Comparison of ENCODE assay signal across 9 cellular contexts in the genomic region with DNA sequence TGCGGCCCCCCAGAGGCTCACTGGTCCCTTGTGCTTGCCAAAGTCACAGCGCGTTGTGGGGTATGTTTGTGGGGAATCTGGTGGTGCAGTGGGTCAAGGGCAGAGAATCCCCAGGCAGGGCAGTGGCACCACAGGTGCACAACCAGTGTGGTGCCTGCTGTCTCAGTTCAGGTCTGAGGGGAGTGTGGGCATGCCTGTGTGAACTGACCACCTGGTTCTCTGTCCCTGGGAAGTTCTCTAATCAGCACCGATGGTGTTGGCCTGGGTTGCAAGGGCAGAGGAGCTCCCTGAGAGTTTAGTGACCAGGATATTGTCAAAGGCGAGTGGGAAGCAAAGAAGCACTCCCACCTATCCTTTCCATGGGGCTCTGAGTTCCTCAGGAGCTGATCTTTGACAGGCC. TPM values are rescaled to one million over a fixed set of nuclear protein-coding genes. Genes with fewer than 3 reads are reported as not detected.
"Had no signal": no experiment of that assay in that cellular context is flagged by ENCODE, and none has a peak within 500 bp of the region (broad histone marks: within the 10 kb centered on the region; RNA-seq: fewer than 3 reads in every experiment).

No MANE protein-coding gene starts in this region.

- H3K4me3 ChIP-seq: GM12878 had no signal

- ATAC-seq: GM12878 had no signal

- DNase-seq: GDM1, GF-D8 had no signal

- FAIRE-seq: G401.6, GM12878, GM12891, GM12892, GM18507, GM19239 had no signal

RNA-seq across cellular contexts. Expression of a gene that starts 37.7 kb away (rescaled TPM):
- total RNA-seq: G401 had no signal
